In genomic region chr6:30716879-30717128, GRCh38 we compare ENCODE assay signal across 8 cellular contexts. TPM values are rescaled to one million over a fixed set of nuclear protein-coding genes. Genes with fewer than 3 reads are reported as not detected.
DNase-seq lines count a peak whose midpoint lies in the region; ATAC-seq, FAIRE-seq and TF ChIP-seq lines count a peak whose summit lies in the region.

No MANE protein-coding gene starts in this region.

- WGBS in lower leg skin, 2 donors: 1 to 3% methylated on average over 8 of the region's 8 CpGs
- WGBS in thyroid gland, 2 donors: 2% methylated on average over 7 to 8 of the region's 8 CpGs

- peaks cover 83% of the 10 kb centered on the region for H3K36me3 Mint-ChIP-seq in activated T-cell treated with anti-CD3 and anti-CD28 coated beads, Interleukin-2, amount 50 U/mL, for 24 hours (ENCODE audit: low read depth)

- peak overlapping the region; percentile 99 for H3K4me3 Mint-ChIP-seq in activated T-cell treated with anti-CD3 and anti-CD28 coated beads, Interleukin-2, amount 50 U/mL, for 24 hours

- H3K27ac Mint-ChIP-seq in activated T-cell treated with anti-CD3 and anti-CD28 coated beads, Interleukin-2, amount 50 U/mL, for 24 hours: peak overlapping the region; percentile 96

- no peaks in the 10 kb centered on the region for H3K27me3 Mint-ChIP-seq in activated T-cell treated with anti-CD3 and anti-CD28 coated beads, Interleukin-2, amount 50 U/mL, for 24 hours

- peaks cover 11 to 25% of the 10 kb centered on the region in 2 donors for H3K36me3 ChIP-seq in thyroid gland

- H3K27ac ChIP-seq in thyroid gland: peak overlapping the region; percentile 90 to 92 (median 92)

- intact Hi-C loops in lower leg skin (cut with DNase I; ENCODE audit: low total_unique reads): no loop called here
- intact Hi-C loops in thyroid gland (cut with DNase I): no loop called here

- peaks cover 52% of the 10 kb centered on the region for H3K4me1 Mint-ChIP-seq in activated T-cell treated with anti-CD3 and anti-CD28 coated beads, Interleukin-2, amount 50 U/mL, for 24 hours (ENCODE audit: low read depth)

- peaks cover 16 to 32% of the 10 kb centered on the region in 2 donors for H3K4me1 ChIP-seq in thyroid gland

- H3K4me3 ChIP-seq in astrocyte of the cerebellum (ENCODE audit: low read depth, low read length): peak overlapping the region; percentile 81
- peak overlapping the region; percentile 50 for H3K4me3 ChIP-seq in lower leg skin (ENCODE audit: low read depth, poor library complexity, severe bottlenecking)
- peak overlapping the region; percentile 12 to 75 (median 59) for H3K4me3 ChIP-seq in thyroid gland (replicated peaks in 1 of 3)

- H3K9me3 ChIP-seq in thyroid gland: no peaks in the 10 kb centered on the region

- no peak for ATAC-seq in GM18858 (IDR thresholded peaks at IDR 0.05; ENCODE audit: unreplicated experiment)

- in situ Hi-C loops in astrocyte of the cerebellum (cut with HindIII; ENCODE audit: low sequenced_read_pairs): no loop called here

- TF ChIP-seq POLR2A in lower leg skin (IDR thresholded peaks at IDR 0.05): no peak
- TF ChIP-seq POLR2A in thyroid gland (IDR thresholded peaks at IDR 0.05): no peak
- no peak for TF ChIP-seq POLR2A in H54 (IDR thresholded peaks at IDR 0.05; ENCODE audit: low read depth, low read length)

- FAIRE-seq in H54 (lab: Jason Lieb, UNC): no peak

- H3K9me3 Mint-ChIP-seq in activated T-cell treated with anti-CD3 and anti-CD28 coated beads, Interleukin-2, amount 50 U/mL, for 24 hours: peaks cover 2% of the 10 kb centered on the region

- H3K27me3 ChIP-seq in thyroid gland: no peaks in the 10 kb centered on the region

- no peak for DNase-seq in activated T-cell treated with anti-CD3 and anti-CD28 coated beads, Interleukin-2, amount 50 U/mL, for 24 hours
- no peak for DNase-seq in activated T-cell treated with anti-CD3 and anti-CD28 coated beads for 4 hours
- no peak for DNase-seq in astrocyte of the cerebellum (ENCODE audit: low read depth)
- DNase-seq in lower leg skin (ENCODE audit: low spot score in 2 of 2): no peak
- no peak for DNase-seq in thyroid gland
- no peak for DNase-seq in H54 (ENCODE audit: insufficient read length, low spot score)
- no peak for DNase-seq in Ammon's horn (ENCODE audit: low spot score)

- TF ChIP-seq CTCF in astrocyte of the cerebellum (IDR thresholded peaks at IDR 0.05; ENCODE audit: low read depth, low read length, missing control alignments): no peak
- TF ChIP-seq CTCF in lower leg skin (IDR thresholded peaks at IDR 0.05): no peak
- peak in 1 of 6 experiments; percentile 9 for TF ChIP-seq CTCF in thyroid gland (IDR thresholded peaks at IDR 0.05)

RNA-seq across cellular contexts. Expression of gene MDC1, which starts 0.3 kb away (rescaled TPM):
- total RNA-seq in lower leg skin (10 to 100 TPM in 1 of 4 donors, 1 to 10 TPM in 3; 9.7 to 21.4 (median 9.8) TPM), thyroid gland (10 to 100 TPM; 15.3 to 27.2 (median 20.2) TPM)

RNA-seq across cellular contexts. Expression of gene TUBB, which starts 3.3 kb away (rescaled TPM):
- total RNA-seq in lower leg skin: 100 to 1,000 TPM; 119 to 179 (median 156) TPM
- 100 to 1,000 TPM; 162 to 441 (median 269) TPM for total RNA-seq in thyroid gland

RNA-seq across cellular contexts. Expression of gene FLOT1, which starts 25.7 kb away (rescaled TPM):
- 10 to 100 TPM; 40.2 to 64.1 (median 42.5) TPM for total RNA-seq in lower leg skin
- 100 to 1,000 TPM; 134 to 160 (median 144) TPM for total RNA-seq in thyroid gland

RNA-seq across cellular contexts. Expression of gene NRM, which starts 26.0 kb away (rescaled TPM):
- total RNA-seq in lower leg skin (1 to 10 TPM; 4.3 to 6.9 (median 6.1) TPM), thyroid gland (1 to 10 TPM; 3.5 to 8.3 (median 5.7) TPM)

RNA-seq across cellular contexts. Expression of gene IER3, which starts 27.5 kb away (rescaled TPM):
- 10 to 100 TPM; 20.9 to 56.5 (median 33.3) TPM for total RNA-seq in lower leg skin
- total RNA-seq in thyroid gland: 10 to 100 TPM in 2 of 4 donors, 1 to 10 TPM in 2; 9.3 to 19.1 (median 13.6) TPM
